In genomic region chr12:56038022-56038665, GRCh38 we compare ENCODE assay signal across 1 cellular context.
TF ChIP-seq lines count a peak whose summit lies in the region.

No MANE protein-coding gene starts in this region.

TF ChIP-seq in K562, 482 proteins besides CTCF, POLR2A, EP300 and RAD21:
- TF ChIP-seq NR2C1 (IDR thresholded peaks at IDR 0.05) (peak; percentile 88), NR2C1 (tag; IDR thresholded peaks at IDR 0.05) (peak; percentile 70), NR2C2 (CRISPR knock-in tag; IDR thresholded peaks at IDR 0.05) (no peak), NR2C2 (tag; IDR thresholded peaks at IDR 0.05) (peak; percentile 50; the same call in 1 of the 2 replicates), ZNF311 (CRISPR knock-in tag; IDR thresholded peaks at IDR 0.05) (no peak)
